ENCODE assay signal across 12 cellular contexts in genomic region chr5:10018670-10019069, GRCh38.
DNase-seq lines count a peak whose midpoint lies in the region; ATAC-seq and TF ChIP-seq lines count a peak whose summit lies in the region.
"Had no signal": no experiment of that assay in that cellular context is flagged by ENCODE, and none has a peak within 500 bp of the region (broad histone marks: within the 10 kb centered on the region; RNA-seq: fewer than 3 reads in every experiment).

No MANE protein-coding gene starts in this region.

- no peaks in the 10 kb centered on the region for H3K4me1 ChIP-seq in mucosa of descending colon (ENCODE audit: low read depth)
- H3K4me1 ChIP-seq: psoas muscle had no signal

- DNase-seq in H4 (ENCODE audit: low spot score) (peak; percentile 62), SW 1271 (lab: John Stamatoyannopoulos, UW) (peak; percentile 73 to 91), foreskin fibroblast (peak; percentile 52 to 66), stromal cell of bone marrow (ENCODE audit: low read depth) (peak; percentile 58), superior temporal gyrus (ENCODE audit: extremely low spot score) (no peak), mucosa of descending colon (no peak)
- DNase-seq: activated CD4-positive, CD25-positive, alpha-beta regulatory T cell treated with anti-CD3 and anti-CD28 coated beads, Interleukin-2, amount 50 U/mL, for 72 hours; activated T-cell treated with anti-CD3 and anti-CD28 coated beads, Interleukin-2, amount 50 U/mL, for 48 hours; DMS79 treated with DMSO at 0.1 percent for 48 hours; NCI-H524 treated with DMSO at 0.1 percent for 48 hours; psoas muscle had no signal

- intact Hi-C loops in mucosa of descending colon (cut with DNase I, micrococcal nuclease), result no loop called here

- no peaks in the 10 kb centered on the region for H3K36me3 ChIP-seq in mucosa of descending colon (ENCODE audit: low read depth)

- no peak overlapping the region for H3K4me3 ChIP-seq in foreskin fibroblast (ENCODE audit: low read depth in 1 of 2, low read length in 2 of 2)
- no peak overlapping the region for H3K4me3 ChIP-seq in mucosa of descending colon
- H3K4me3 ChIP-seq: psoas muscle had no signal

- no peaks in the 10 kb centered on the region for H3K9me3 ChIP-seq in mucosa of descending colon
- H3K9me3 ChIP-seq: psoas muscle had no signal

- ATAC-seq in HG02610 (IDR thresholded peaks at IDR 0.05; ENCODE audit: unreplicated experiment), result no peak
- ATAC-seq in mucosa of descending colon, result no peak
- ATAC-seq: psoas muscle had no signal

- no peak for TF ChIP-seq CTCF in foreskin fibroblast (IDR thresholded peaks at IDR 0.05; ENCODE audit: low read depth, low read length)
- TF ChIP-seq CTCF in mucosa of descending colon (IDR thresholded peaks at IDR 0.05), result no peak

Comparison
In these comparisons a context has a peak if more than half of its experiments do, and no peak if none do; other contexts are left out.
1. DNase-seq: peak in H4 (single experiment), SW 1271 (2 of 2), foreskin fibroblast (2 of 2) and stromal cell of bone marrow (single experiment); none in superior temporal gyrus (single experiment) and mucosa of descending colon (0 of 3).